In the genomic region with DNA sequence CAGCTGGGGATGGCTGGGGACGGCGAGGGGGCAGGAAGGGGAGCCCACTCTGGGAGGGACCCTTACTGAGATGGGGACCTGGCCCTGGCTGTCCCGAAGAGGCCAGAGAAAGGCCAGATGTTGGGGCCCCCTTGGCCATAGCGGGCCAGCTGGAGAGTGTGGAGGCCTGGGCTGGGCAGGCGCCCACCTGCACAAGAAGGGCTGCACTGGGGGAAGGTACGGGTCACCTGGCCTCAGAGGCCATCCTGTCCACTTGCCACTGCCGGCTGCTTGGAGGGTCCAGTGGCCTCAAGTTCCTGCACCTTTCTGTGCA, we compare ENCODE assay signal across 20 cellular contexts. TPM values are rescaled to one million over a fixed set of nuclear protein-coding genes. Genes with fewer than 3 reads are reported as not detected.
DNase-seq lines count a peak whose midpoint lies in the region; ATAC-seq and TF ChIP-seq lines count a peak whose summit lies in the region.
"Had no signal": no experiment of that assay in that cellular context is flagged by ENCODE, and none has a peak within 500 bp of the region (broad histone marks: within the 10 kb centered on the region; RNA-seq: fewer than 3 reads in every experiment).

No MANE protein-coding gene starts in this region.

- H3K4me2 ChIP-seq in BLaER1 treated with 17β-estradiol and CSF1 and Interleukin-3, amounts not matched to agents 10 nM and 100 nM, result peak overlapping the region; percentile 30 to 99 (median 95)
- no peak overlapping the region for H3K4me2 ChIP-seq in neuronal stem cell (ENCODE audit: insufficient read depth, low read length, poor library complexity, severe bottlenecking)
- H3K4me2 ChIP-seq: GM23338 had no signal

- H3K9me3 ChIP-seq in BLaER1 treated with 17β-estradiol and CSF1 and Interleukin-3, amounts not matched to agents 10 nM and 100 nM (replicated peaks in 1 of 11), result no peaks in the 10 kb centered on the region
- no peaks in the 10 kb centered on the region for H3K9me3 ChIP-seq in neuronal stem cell (replicated peaks in 1 of 2; ENCODE audit: control insufficient read depth in 2 of 2, insufficient read depth in 1 of 2, low read depth in 1 of 2, low read length in 2 of 2)
- H3K9me3 ChIP-seq: HAP-1 had no signal

- no peak overlapping the region for H3K27ac Mint-ChIP-seq in WTC11
- H3K27ac Mint-ChIP-seq: CD4-positive, alpha-beta memory T cell; GM23338; HFFc6 had no signal

- peak overlapping the region in 5 of 10 experiments; percentile 11 to 52 (median 40); a peak in 8 of 20 replicates for H3K4me3 ChIP-seq in BLaER1 treated with 17β-estradiol and CSF1 and Interleukin-3, amounts not matched to agents 10 nM and 100 nM
- no peak overlapping the region for H3K4me3 ChIP-seq in neuronal stem cell (ENCODE audit: low read length in 2 of 2)
- H3K4me3 ChIP-seq: GM23338, HAP-1 had no signal

- peak overlapping the region; percentile 58 for H2BK15ac ChIP-seq in neuronal stem cell (ENCODE audit: low read length)

- H3K36me3 ChIP-seq in BLaER1 treated with 17β-estradiol and CSF1 and Interleukin-3, amounts not matched to agents 10 nM and 100 nM, result no peaks in the 10 kb centered on the region
- no peaks in the 10 kb centered on the region for H3K36me3 ChIP-seq in neuronal stem cell (replicated peaks in 1 of 2; ENCODE audit: control insufficient read depth in 2 of 2, insufficient read depth in 2 of 2, low read length in 2 of 2)
- H3K36me3 ChIP-seq: HAP-1 had no signal

- H3K4me3 Mint-ChIP-seq in WTC11, result no peak overlapping the region
- H3K4me3 Mint-ChIP-seq: CD4-positive, alpha-beta memory T cell; GM23338; HFFc6 had no signal

- H3K9me3 Mint-ChIP-seq in WTC11, result no peaks in the 10 kb centered on the region
- H3K9me3 Mint-ChIP-seq: CD4-positive, alpha-beta memory T cell; GM23338; HFFc6 had no signal

- H3K27ac ChIP-seq in BLaER1 treated with 17β-estradiol and CSF1 and Interleukin-3, amounts not matched to agents 10 nM and 100 nM, result peak overlapping the region in 4 of 11 experiments; percentile 17 to 56 (median 46); a peak in 5 of 22 replicates
- H3K27ac ChIP-seq in RWPE1 (peak overlapping the region; percentile 74), neuronal stem cell (replicated peaks; ENCODE audit: low read length) (no peak overlapping the region)

- H3K4me1 Mint-ChIP-seq in WTC11, result no peaks in the 10 kb centered on the region
- H3K4me1 Mint-ChIP-seq: GM23338 had no signal

- H2BK120ac ChIP-seq in neuronal stem cell (ENCODE audit: low read depth, low read length), result no peak overlapping the region

- DNase-seq in RWPE1 (ENCODE audit: low spot score) (no peak), neuronal stem cell (ENCODE audit: low spot score) (no peak), WTC11 (ENCODE audit: low spot score) (no peak)
- DNase-seq: C1 segment of cervical spinal cord; Calu3; CD4-positive, alpha-beta memory T cell; COR-L47; DMS53; GF-D8; HFFc6 had no signal

- H3K4me1 ChIP-seq in BLaER1 treated with 17β-estradiol and CSF1 and Interleukin-3, amounts not matched to agents 10 nM and 100 nM, result peaks cover 32 to 99% (median 94%) of the 10 kb centered on the region in 10 experiments
- H3K4me1 ChIP-seq in neuronal stem cell (ENCODE audit: control insufficient read depth in 2 of 2, insufficient read depth in 1 of 2, low read depth in 1 of 2, low read length in 2 of 2), result peaks cover 23 to 32% of the 10 kb centered on the region in 2 donors
- H3K4me1 ChIP-seq: HAP-1 had no signal

- H3K9ac ChIP-seq in BLaER1 treated with 17β-estradiol and CSF1 and Interleukin-3, amounts not matched to agents 10 nM and 100 nM, result peak overlapping the region in 7 of 11 experiments; percentile 11 to 65 (median 34); a peak in 10 of 22 replicates
- H3K9ac ChIP-seq in neuronal stem cell (ENCODE audit: low read depth, low read length, poor library complexity), result no peak overlapping the region

- no peaks in the 10 kb centered on the region for H3K36me3 Mint-ChIP-seq in WTC11
- H3K36me3 Mint-ChIP-seq: CD4-positive, alpha-beta memory T cell had no signal

- no peak overlapping the region for H4K8ac ChIP-seq in neuronal stem cell (ENCODE audit: low read depth, low read length)

- CTCF ChIA-PET in RWPE1 (lab: Yijun Ruan, JAX), result interaction anchor here (0.6 kb wide), 1 partner anchor 75 kb away, joined by 3 read pairs; no protein-coding TSS in a partner anchor
- CTCF ChIA-PET in WTC11 (lab: Charles Lee), result interaction anchor here (0.6 to 1.9 kb wide), 7 partner anchors 21 to 570 kb away, joined by 3 to 7 read pairs (median 4); partner anchors contain the start of gene PANK4

- H3K4ac ChIP-seq in neuronal stem cell (ENCODE audit: low read length), result no peak overlapping the region

- no peaks in the 10 kb centered on the region for H3K27me3 Mint-ChIP-seq in WTC11 (ENCODE audit: low read depth)
- H3K27me3 Mint-ChIP-seq: CD4-positive, alpha-beta memory T cell had no signal

- H3K79me1 ChIP-seq in neuronal stem cell (ENCODE audit: low read depth, low read length), result peaks cover 7% of the 10 kb centered on the region

- POLR2A ChIA-PET in RWPE1 (lab: Yijun Ruan, JAX; ENCODE audit: low non-redundant PET) (no interaction called here), WTC11 (lab: Charles Lee) (no interaction called here)

- no peak for TF ChIP-seq CTCF in RWPE1 (conservative IDR thresholded peaks at IDR 0.05; ENCODE audit: low read depth)
- no peak for TF ChIP-seq CTCF in WTC11 (IDR thresholded peaks at IDR 0.05)

- H3K18ac ChIP-seq in neuronal stem cell (ENCODE audit: low read length), result peak overlapping the region; percentile 83

- no peak overlapping the region for H2BK12ac ChIP-seq in neuronal stem cell (ENCODE audit: low read length)

- H2AK5ac ChIP-seq in neuronal stem cell (ENCODE audit: low read depth, low read length), result peak overlapping the region; percentile 96

- peaks cover 7 to 58% (median 17%) of the 10 kb centered on the region in 11 experiments; a peak in 21 of 22 replicates for H3K27me3 ChIP-seq in BLaER1 treated with 17β-estradiol and CSF1 and Interleukin-3, amounts not matched to agents 10 nM and 100 nM
- peaks cover 0 to 85% (median 0%) of the 10 kb centered on the region in 3 experiments for H3K27me3 ChIP-seq in neuronal stem cell (ENCODE audit: control insufficient read depth in 3 of 3, insufficient read depth in 3 of 3, low read depth in 1 of 3, low read length in 3 of 3)

- peaks cover 0 to 94% (median 53%) of the 10 kb centered on the region in 11 experiments; a peak in 17 of 22 replicates for H4K20me1 ChIP-seq in BLaER1 treated with 17β-estradiol and CSF1 and Interleukin-3, amounts not matched to agents 10 nM and 100 nM

- peak overlapping the region; percentile 39 for H2BK5ac ChIP-seq in neuronal stem cell (ENCODE audit: low read length)

- no peak overlapping the region for H2AFZ ChIP-seq in neuronal stem cell (ENCODE audit: low read length)
- H2AFZ ChIP-seq: GM23338 had no signal

- no peak for ATAC-seq in GM21786 (IDR thresholded peaks at IDR 0.05; ENCODE audit: unreplicated experiment)
- no peak for ATAC-seq in HG03354 (IDR thresholded peaks at IDR 0.05; ENCODE audit: poor library complexity, severe bottlenecking, unreplicated experiment)
- ATAC-seq in WTC11, result no peak
- ATAC-seq: GM23338 had no signal

- peak overlapping the region; percentile 52 for H3K23ac ChIP-seq in neuronal stem cell (ENCODE audit: low read depth, low read length, poor library complexity)

- WGBS in neuronal stem cell (ENCODE audit: extremely low coverage in 2 of 2, insufficient read length in 2 of 2, insufficient replicate concordance in 1 of 2), 2 donors, result no CpG with 5 or more reads among the region's 7 CpGs

- peak overlapping the region; percentile 71 for H3K14ac ChIP-seq in neuronal stem cell (ENCODE audit: low read length)

- no peak overlapping the region for H4K91ac ChIP-seq in neuronal stem cell (ENCODE audit: low read depth, low read length, poor library complexity)

TF ChIP-seq in WTC11, 78 proteins besides CTCF, POLR2A, EP300 and RAD21:
- TF ChIP-seq, protein P1, sequence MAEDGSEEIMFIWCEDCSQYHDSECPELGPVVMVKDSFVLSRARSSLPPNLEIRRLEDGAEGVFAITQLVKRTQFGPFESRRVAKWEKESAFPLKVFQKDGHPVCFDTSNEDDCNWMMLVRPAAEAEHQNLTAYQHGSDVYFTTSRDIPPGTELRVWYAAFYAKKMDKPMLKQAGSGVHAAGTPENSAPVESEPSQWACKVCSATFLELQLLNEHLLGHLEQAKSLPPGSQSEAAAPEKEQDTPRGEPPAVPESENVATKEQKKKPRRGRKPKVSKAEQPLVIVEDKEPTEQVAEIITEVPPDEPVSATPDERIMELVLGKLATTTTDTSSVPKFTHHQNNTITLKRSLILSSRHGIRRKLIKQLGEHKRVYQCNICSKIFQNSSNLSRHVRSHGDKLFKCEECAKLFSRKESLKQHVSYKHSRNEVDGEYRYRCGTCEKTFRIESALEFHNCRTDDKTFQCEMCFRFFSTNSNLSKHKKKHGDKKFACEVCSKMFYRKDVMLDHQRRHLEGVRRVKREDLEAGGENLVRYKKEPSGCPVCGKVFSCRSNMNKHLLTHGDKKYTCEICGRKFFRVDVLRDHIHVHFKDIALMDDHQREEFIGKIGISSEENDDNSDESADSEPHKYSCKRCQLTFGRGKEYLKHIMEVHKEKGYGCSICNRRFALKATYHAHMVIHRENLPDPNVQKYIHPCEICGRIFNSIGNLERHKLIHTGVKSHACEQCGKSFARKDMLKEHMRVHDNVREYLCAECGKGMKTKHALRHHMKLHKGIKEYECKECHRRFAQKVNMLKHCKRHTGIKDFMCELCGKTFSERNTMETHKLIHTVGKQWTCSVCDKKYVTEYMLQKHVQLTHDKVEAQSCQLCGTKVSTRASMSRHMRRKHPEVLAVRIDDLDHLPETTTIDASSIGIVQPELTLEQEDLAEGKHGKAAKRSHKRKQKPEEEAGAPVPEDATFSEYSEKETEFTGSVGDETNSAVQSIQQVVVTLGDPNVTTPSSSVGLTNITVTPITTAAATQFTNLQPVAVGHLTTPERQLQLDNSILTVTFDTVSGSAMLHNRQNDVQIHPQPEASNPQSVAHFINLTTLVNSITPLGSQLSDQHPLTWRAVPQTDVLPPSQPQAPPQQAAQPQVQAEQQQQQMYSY (CRISPR knock-in tag; IDR thresholded peaks at IDR 0.05), result no peak
- TF ChIP-seq NR1H2 (CRISPR knock-in tag; IDR thresholded peaks at IDR 0.05) (no peak), HMGA2 (CRISPR knock-in tag; IDR thresholded peaks at IDR 0.05) (no peak), TCF7 (CRISPR knock-in tag; IDR thresholded peaks at IDR 0.05; ENCODE audit: low read depth) (no peak), EMX1 (CRISPR knock-in tag; IDR thresholded peaks at IDR 0.05) (no peak)

RNA-seq across cellular contexts. Expression of gene PLCH2, which starts 5.0 kb away (rescaled TPM):
- polyA plus RNA-seq in neuronal stem cell (2013, experiment 1 of 2), result 4.2 TPM
- polyA plus RNA-seq in neuronal stem cell (2013, experiment 2 of 2), result 4.0 TPM
- 0.05 to 0.18 TPM (median 0.17 TPM) in 3 replicates for total RNA-seq in WTC11 (2021)
- total RNA-seq: A172, A673, Daoy had no signal
- polyA plus RNA-seq: GM23338 had no signal

RNA-seq across cellular contexts. Expression of gene PANK4, which starts 55.3 kb away (rescaled TPM):
- 23.5 TPM for polyA plus RNA-seq in neuronal stem cell (2013, experiment 1 of 2)
- polyA plus RNA-seq in neuronal stem cell (2013, experiment 2 of 2), result 22.7 TPM
- total RNA-seq in WTC11 (2021), result 35.2 to 52.5 TPM (median 36.7 TPM) in 3 replicates

RNA-seq across cellular contexts. Expression of gene PEX10, which starts 58.8 kb away (rescaled TPM):
- 12.4 TPM for polyA plus RNA-seq in neuronal stem cell (2013, experiment 1 of 2)
- polyA plus RNA-seq in neuronal stem cell (2013, experiment 2 of 2), result 12.5 TPM
- total RNA-seq in WTC11 (2021), result 28.6 to 31.7 TPM (median 29.3 TPM) in 3 replicates

RNA-seq across cellular contexts. Expression of gene HES5, which starts 58.9 kb away (rescaled TPM):
- polyA plus RNA-seq in neuronal stem cell (2013, experiment 1 of 2), result 208 TPM
- 209 TPM for polyA plus RNA-seq in neuronal stem cell (2013, experiment 2 of 2)
- total RNA-seq in WTC11 (2021), result 0.21 to 0.23 TPM in 2 of 3 replicates, not detected in the other
- total RNA-seq: A172; A673; Calu3; CD4-positive, alpha-beta memory T cell; Daoy; G401; H4 had no signal
- polyA plus RNA-seq: CD4-positive, alpha-beta memory T cell had no signal
